29 cellular contexts compared by ENCODE assay signal in the genomic region with DNA sequence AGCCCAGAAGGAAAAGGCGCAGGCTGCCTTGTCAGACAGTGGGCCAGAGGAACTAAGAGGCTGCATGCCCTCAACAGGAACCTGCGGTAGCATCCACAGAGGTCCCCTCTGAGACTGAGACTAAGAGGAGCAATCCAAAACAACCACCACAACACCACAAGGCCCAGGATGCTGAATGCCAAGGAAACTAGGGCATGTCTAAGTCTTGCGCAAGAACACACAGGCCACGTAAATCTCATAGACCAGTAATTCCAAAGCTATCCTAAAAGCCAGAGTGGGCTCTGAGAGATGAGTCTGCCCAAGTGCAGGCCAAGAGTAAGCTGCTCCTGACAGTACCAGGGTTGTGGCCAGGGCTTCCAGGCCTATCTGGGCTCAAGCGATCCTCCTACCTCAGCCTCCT. TPM values are rescaled to one million over a fixed set of nuclear protein-coding genes. Genes with fewer than 3 reads are reported as not detected.
A peak's percentile ranks its signal among the peaks of the same experiment; 100 is the strongest.
DNase-seq lines count a peak whose midpoint lies in the region; ATAC-seq, FAIRE-seq and TF ChIP-seq lines count a peak whose summit lies in the region.
"Had no signal": no experiment of that assay in that cellular context is flagged by ENCODE, and none has a peak within 500 bp of the region (broad histone marks: within the 10 kb centered on the region; RNA-seq: fewer than 3 reads in every experiment).

No MANE protein-coding gene starts in this region.

- H3K79me1 ChIP-seq in neuronal stem cell (ENCODE audit: low read depth, low read length) = peaks cover 3% of the 10 kb centered on the region

- H3K4me1 ChIP-seq in adipocyte (ENCODE audit: control insufficient read depth, insufficient read depth, low read length) (peaks cover 4% of the 10 kb centered on the region), gastroesophageal sphincter (no peaks in the 10 kb centered on the region), neuronal stem cell (ENCODE audit: control insufficient read depth in 2 of 2, insufficient read depth in 1 of 2, low read depth in 1 of 2, low read length in 2 of 2) (no peaks in the 10 kb centered on the region), ascending aorta (peaks cover 0 to 5% of the 10 kb centered on the region in 2 donors)

- no peaks in the 10 kb centered on the region for H3K9me3 ChIP-seq in adipocyte (ENCODE audit: control insufficient read depth, low read length)
- H3K9me3 ChIP-seq in gastroesophageal sphincter = no peaks in the 10 kb centered on the region
- no peaks in the 10 kb centered on the region for H3K9me3 ChIP-seq in neuronal stem cell (replicated peaks in 1 of 2; ENCODE audit: control insufficient read depth in 2 of 2, insufficient read depth in 1 of 2, low read depth in 1 of 2, low read length in 2 of 2)
- no peaks in the 10 kb centered on the region for H3K9me3 ChIP-seq in ascending aorta
- H3K9me3 ChIP-seq: Caco-2, heart left ventricle had no signal

- no peak for FAIRE-seq in HTR-8/SVneo (lab: Jason Lieb, UNC)

- WGBS in gastroesophageal sphincter (ENCODE audit: low coverage in 1 of 2), 2 donors = 80 to 88% methylated on average over 2 of the region's 5 CpGs
- WGBS in neuronal stem cell (ENCODE audit: extremely low coverage in 2 of 2, insufficient read length in 2 of 2, insufficient replicate concordance in 1 of 2), 2 donors = no CpG with 5 or more reads among the region's 5 CpGs

- no peaks in the 10 kb centered on the region for H3K27me3 ChIP-seq in adipocyte (replicated peaks; ENCODE audit: control insufficient read depth, insufficient read depth, low read length)
- H3K27me3 ChIP-seq in gastroesophageal sphincter = no peaks in the 10 kb centered on the region
- no peaks in the 10 kb centered on the region for H3K27me3 ChIP-seq in neuronal stem cell (ENCODE audit: control insufficient read depth in 3 of 3, insufficient read depth in 3 of 3, low read depth in 1 of 3, low read length in 3 of 3)
- no peaks in the 10 kb centered on the region for H3K27me3 ChIP-seq in ascending aorta
- H3K27me3 ChIP-seq: brain microvascular endothelial cell, heart left ventricle had no signal

- intact Hi-C loops in ascending aorta (cut with DNase I) = no loop called here

- ATAC-seq in gastroesophageal sphincter (peak; percentile 36), HG03095 (IDR thresholded peaks at IDR 0.05; ENCODE audit: unreplicated experiment) (no peak), GM18511 (IDR thresholded peaks at IDR 0.05; ENCODE audit: unreplicated experiment) (no peak)
- ATAC-seq: heart left ventricle had no signal

- H2BK15ac ChIP-seq in neuronal stem cell (ENCODE audit: low read length) = no peak overlapping the region

- no peak for TF ChIP-seq POLR2A in gastroesophageal sphincter (IDR thresholded peaks at IDR 0.05)

- no peak overlapping the region for H3K4me3 ChIP-seq in AG10803 (ENCODE audit: low read length)
- H3K4me3 ChIP-seq in adipocyte (ENCODE audit: low read length) = no peak overlapping the region
- no peak overlapping the region for H3K4me3 ChIP-seq in gastroesophageal sphincter
- no peak overlapping the region for H3K4me3 ChIP-seq in neuronal stem cell (ENCODE audit: low read length in 2 of 2)
- no peak overlapping the region for H3K4me3 ChIP-seq in ascending aorta
- H3K4me3 ChIP-seq: heart left ventricle, lung had no signal

- H3K4me2 ChIP-seq in neuronal stem cell (ENCODE audit: insufficient read depth, low read length, poor library complexity, severe bottlenecking) = no peak overlapping the region

- H2BK5ac ChIP-seq in neuronal stem cell (ENCODE audit: low read length) = no peak overlapping the region

- no peak overlapping the region for H3K4ac ChIP-seq in neuronal stem cell (ENCODE audit: low read length)

- H3K14ac ChIP-seq in neuronal stem cell (ENCODE audit: low read length) = no peak overlapping the region

- no peak overlapping the region for H4K8ac ChIP-seq in neuronal stem cell (ENCODE audit: low read depth, low read length)

- no peak overlapping the region for H2BK12ac ChIP-seq in neuronal stem cell (ENCODE audit: low read length)

- no peak for TF ChIP-seq CTCF in AG10803 (conservative IDR thresholded peaks at IDR 0.05; ENCODE audit: low read length)
- no peak for TF ChIP-seq CTCF in gastroesophageal sphincter (IDR thresholded peaks at IDR 0.05)
- TF ChIP-seq CTCF in ascending aorta (IDR thresholded peaks at IDR 0.05) = no peak

- H3K18ac ChIP-seq in neuronal stem cell (ENCODE audit: low read length) = no peak overlapping the region

- no peak for TF ChIP-seq EP300 in gastroesophageal sphincter (IDR thresholded peaks at IDR 0.05)

- H3K9ac ChIP-seq in adipocyte (ENCODE audit: low read length) = no peak overlapping the region
- no peak overlapping the region for H3K9ac ChIP-seq in neuronal stem cell (ENCODE audit: low read depth, low read length, poor library complexity)
- H3K9ac ChIP-seq: parathyroid adenoma had no signal

- H2BK120ac ChIP-seq in neuronal stem cell (ENCODE audit: low read depth, low read length) = no peak overlapping the region

- H2AK5ac ChIP-seq in neuronal stem cell (ENCODE audit: low read depth, low read length) = no peak overlapping the region

- DNase-seq in AG10803 (ENCODE audit: low read depth) = peak; percentile 83
- peak; percentile 27 for DNase-seq in HTR-8/SVneo (ENCODE audit: insufficient read length, low spot score)
- peak; percentile 52 for DNase-seq in adipocyte (ENCODE audit: low read depth)
- DNase-seq in neuronal stem cell (ENCODE audit: low spot score) = no peak
- DNase-seq in ascending aorta (ENCODE audit: low spot score in 2 of 2) = no peak
- DNase-seq: activated CD4-positive, alpha-beta memory T cell treated with anti-CD3 and anti-CD28 coated beads for 36 hours; activated naive CD4-positive, alpha-beta T cell treated with anti-CD3 and anti-CD28 coated beads, Interleukin-2, amount 50 U/mL, for 16 hours; activated T-cell treated with anti-CD3 and anti-CD28 coated beads, Interleukin-2, amount 50 U/mL, for 1 hour; brain microvascular endothelial cell; Caco-2; dermis blood vessel endothelial cell; heart left ventricle; immature natural killer cell; NCI-H187 treated with DMSO at 0.1 percent for 48 hours; NCI-H446 treated with DMSO at 0.1 percent for 48 hours; NK-92 treated with Interleukin-12 subunit alpha and Interleukin-12 subunit beta, amount 100 ng/mL, for 24 hours; stimulated activated CD4-positive, alpha-beta T cell treated with anti-CD3 and anti-CD28 coated beads, Interleukin-2, amount 100 ng/mL, for 48 hours; WERI-Rb-1 had no signal

- H3K27ac ChIP-seq in gastroesophageal sphincter (no peak overlapping the region), neuronal stem cell (replicated peaks; ENCODE audit: low read length) (no peak overlapping the region), ascending aorta (no peak overlapping the region)
- H3K27ac ChIP-seq: brain microvascular endothelial cell, epithelial cell of prostate, heart left ventricle, parathyroid adenoma had no signal

- H4K91ac ChIP-seq in neuronal stem cell (ENCODE audit: low read depth, low read length, poor library complexity) = no peak overlapping the region

- no peak overlapping the region for H2AFZ ChIP-seq in neuronal stem cell (ENCODE audit: low read length)
- H2AFZ ChIP-seq: parathyroid adenoma had no signal

- H3K36me3 ChIP-seq in adipocyte (ENCODE audit: control insufficient read depth, insufficient read depth, low read length, severe bottlenecking) (peaks cover 9% of the 10 kb centered on the region), gastroesophageal sphincter (peaks cover 0 to 16% of the 10 kb centered on the region in 2 donors), neuronal stem cell (replicated peaks in 1 of 2; ENCODE audit: control insufficient read depth in 2 of 2, insufficient read depth in 2 of 2, low read length in 2 of 2) (no peaks in the 10 kb centered on the region), ascending aorta (peaks cover 3 to 6% of the 10 kb centered on the region in 2 donors)

- no peak overlapping the region for H3K23ac ChIP-seq in neuronal stem cell (ENCODE audit: low read depth, low read length, poor library complexity)

RNA-seq across cellular contexts. Expression of gene MON1A, which starts 12.9 kb away (rescaled TPM):
- total RNA-seq in gastroesophageal sphincter (10 to 100 TPM in 2 of 4 donors, 1 to 10 TPM in 2; 9.0 to 21.8 (median 10.8) TPM), ascending aorta (13.0 TPM)
- 5.6 TPM for polyA plus RNA-seq in neuronal stem cell (2013, experiment 1 of 2)
- polyA plus RNA-seq in neuronal stem cell (2013, experiment 2 of 2) = 5.6 TPM

RNA-seq across cellular contexts. Expression of gene MST1R, which starts 13.0 kb away (rescaled TPM):
- total RNA-seq in gastroesophageal sphincter (1 to 10 TPM; 1.2 to 5.9 (median 2.0) TPM), ascending aorta (not detected)
- polyA plus RNA-seq in neuronal stem cell (2013, experiment 1 of 2) = 0.81 TPM
- 0.64 TPM for polyA plus RNA-seq in neuronal stem cell (2013, experiment 2 of 2)
- total RNA-seq: Daoy had no signal

RNA-seq across cellular contexts. Expression of gene RBM6, which starts 23.3 kb away (rescaled TPM):
- 100 to 1,000 TPM in 2 of 4 donors, 10 to 100 TPM in 2; 39.0 to 135 (median 84.2) TPM for total RNA-seq in gastroesophageal sphincter
- polyA plus RNA-seq in neuronal stem cell (2013, experiment 1 of 2) = 86.7 TPM
- polyA plus RNA-seq in neuronal stem cell (2013, experiment 2 of 2) = 85.7 TPM
- 84.7 TPM for total RNA-seq in ascending aorta

RNA-seq across cellular contexts. Expression of gene CAMKV, which starts 47.0 kb away (rescaled TPM):
- total RNA-seq in gastroesophageal sphincter (not detected), ascending aorta (not detected)
- polyA plus RNA-seq in neuronal stem cell (2013, experiment 1 of 2) = 10.0 TPM
- 9.6 TPM for polyA plus RNA-seq in neuronal stem cell (2013, experiment 2 of 2)
- total RNA-seq: dermis blood vessel endothelial cell, heart left ventricle, HT1080, skeletal muscle tissue had no signal
- polyA plus RNA-seq: AG04450, heart left ventricle, immature natural killer cell, lung, urinary bladder had no signal

Comparison
In these comparisons a context has a peak if more than half of its experiments do, and no peak if none do; other contexts are left out.
1. DNase-seq: peak in AG10803 (single experiment), HTR-8/SVneo (single experiment) and adipocyte (single experiment); none in neuronal stem cell (single experiment) and ascending aorta (0 of 2).